In genomic region chrX:70043685-70044084, GRCh38 we compare ENCODE assay signal across 36 cellular contexts. TPM values are rescaled to one million over a fixed set of nuclear protein-coding genes. Genes with fewer than 3 reads are reported as not detected.
"Had no signal": no experiment of that assay in that cellular context is flagged by ENCODE, and none has a peak within 500 bp of the region (broad histone marks: within the 10 kb centered on the region; RNA-seq: fewer than 3 reads in every experiment).

No MANE protein-coding gene starts in this region.

- H3K27me3 Mint-ChIP-seq: activated naive CD4-positive, alpha-beta T cell treated with anti-CD3 and anti-CD28 coated beads, Interleukin-2, amount 50 U/mL, for 24 hours; activated naive CD8-positive, alpha-beta T cell treated with anti-CD3 and anti-CD28 coated beads, Interleukin-2, amount 10 ng/mL, durations not matched to agents 7 days and 5 days had no signal

- H3K4me1 Mint-ChIP-seq: activated CD4-positive, alpha-beta memory T cell treated with anti-CD3 and anti-CD28 coated beads, Interleukin-2, amount 10 ng/mL, durations not matched to agents 7 days and 5 days; activated naive CD4-positive, alpha-beta T cell treated with anti-CD3 and anti-CD28 coated beads, Interleukin-2, amount 50 U/mL, for 24 hours; activated naive CD8-positive, alpha-beta T cell treated with anti-CD3 and anti-CD28 coated beads, Interleukin-2, amount 10 ng/mL, durations not matched to agents 7 days and 5 days; central memory CD8-positive, alpha-beta T cell had no signal

- H3K27ac ChIP-seq: ascending aorta, cardiac muscle cell, SJCRH30, SK-N-MC, WERI-Rb-1 had no signal

- H3K27me3 ChIP-seq: ascending aorta, cardiac muscle cell, SJCRH30 had no signal

- H3K4me3 Mint-ChIP-seq: activated CD4-positive, alpha-beta memory T cell treated with anti-CD3 and anti-CD28 coated beads, Interleukin-2, amount 10 ng/mL, durations not matched to agents 7 days and 5 days; activated naive CD4-positive, alpha-beta T cell treated with anti-CD3 and anti-CD28 coated beads, Interleukin-2, amount 50 U/mL, for 24 hours; activated naive CD8-positive, alpha-beta T cell treated with anti-CD3 and anti-CD28 coated beads, Interleukin-2, amount 10 ng/mL, durations not matched to agents 7 days and 5 days; activated T-cell treated with anti-CD3 and anti-CD28 coated beads, Interleukin-2, amount 50 U/mL, for 24 hours; central memory CD8-positive, alpha-beta T cell had no signal

- H3K4me1 ChIP-seq: ascending aorta, SJCRH30 had no signal

- H3K4me3 ChIP-seq: ascending aorta, cardiac muscle cell, SJCRH30, SK-N-MC had no signal

- H3K36me3 ChIP-seq: ascending aorta, cardiac muscle cell, SJCRH30, WERI-Rb-1 had no signal

- H3K9me3 ChIP-seq: ascending aorta, SJCRH30 had no signal

- H3K9me3 Mint-ChIP-seq: activated CD4-positive, alpha-beta memory T cell treated with anti-CD3 and anti-CD28 coated beads, Interleukin-2, amount 10 ng/mL, durations not matched to agents 7 days and 5 days; activated naive CD4-positive, alpha-beta T cell treated with anti-CD3 and anti-CD28 coated beads, Interleukin-2, amount 50 U/mL, for 24 hours; activated naive CD8-positive, alpha-beta T cell treated with anti-CD3 and anti-CD28 coated beads, Interleukin-2, amount 10 ng/mL, durations not matched to agents 7 days and 5 days; activated T-cell treated with anti-CD3 and anti-CD28 coated beads, Interleukin-2, amount 50 U/mL, for 24 hours; activated T-helper 2 cell treated with anti-CD3 and anti-CD28 coated beads, Interferon-gamma antibody, Interleukin-2, Interleukin-4, amounts not matched to agents 10 μg/mL and 5 μg/mL and 100 μg/mL, durations not matched to agents 14 hours and 24 hours and 36 hours; central memory CD8-positive, alpha-beta T cell had no signal

- H3K36me3 Mint-ChIP-seq: activated naive CD4-positive, alpha-beta T cell treated with anti-CD3 and anti-CD28 coated beads, Interleukin-2, amount 50 U/mL, for 24 hours; activated naive CD8-positive, alpha-beta T cell treated with anti-CD3 and anti-CD28 coated beads, Interleukin-2, amount 10 ng/mL, durations not matched to agents 7 days and 5 days had no signal

- ATAC-seq: Panc1 had no signal

- H3K27ac Mint-ChIP-seq: activated CD4-positive, alpha-beta memory T cell treated with anti-CD3 and anti-CD28 coated beads, Interleukin-2, amount 10 ng/mL, durations not matched to agents 7 days and 5 days; activated naive CD4-positive, alpha-beta T cell treated with anti-CD3 and anti-CD28 coated beads, Interleukin-2, amount 50 U/mL, for 24 hours; activated naive CD8-positive, alpha-beta T cell treated with anti-CD3 and anti-CD28 coated beads, Interleukin-2, amount 10 ng/mL, durations not matched to agents 7 days and 5 days; activated T-cell treated with anti-CD3 and anti-CD28 coated beads, Interleukin-2, amount 50 U/mL, for 24 hours; activated T-helper 2 cell treated with anti-CD3 and anti-CD28 coated beads, Interferon-gamma antibody, Interleukin-2, Interleukin-4, amounts not matched to agents 10 μg/mL and 5 μg/mL and 100 μg/mL, durations not matched to agents 14 hours and 24 hours and 36 hours had no signal

- DNase-seq: activated CD4-positive, alpha-beta memory T cell treated with anti-CD3 and anti-CD28 coated beads, Interleukin-2, amount 10 ng/mL, durations not matched to agents 7 days and 5 days; activated CD4-positive, alpha-beta T cell treated with anti-CD3 and anti-CD28 coated beads for 1 hour; activated CD4-positive, alpha-beta T cell treated with anti-CD3 and anti-CD28 coated beads for 48 hours; activated CD4-positive, CD25-positive, alpha-beta regulatory T cell; activated gamma-delta T cell; activated naive CD4-positive, alpha-beta T cell treated with Interleukin-2 at 50 U/mL for 16 hours; activated naive CD8-positive, alpha-beta T cell treated with anti-CD3 and anti-CD28 coated beads, Interleukin-2, amount 10 ng/mL, durations not matched to agents 7 days and 5 days; activated T-cell treated with anti-CD3 and anti-CD28 coated beads, Interleukin-2, amount 50 U/mL, for 24 hours; amygdala; Karpas-422; NCI-H1048; NCI-H1105 treated with DMSO at 0.1 percent for 48 hours; NCI-H1436; NCI-H1694; NCI-H1930; NCI-H2081 treated with DMSO at 0.1 percent for 48 hours; NCI-H345; NCI-H524 treated with DMSO at 0.1 percent for 48 hours; SHP77; SJCRH30; T1000; WERI-Rb-1 had no signal

RNA-seq across cellular contexts. Expression of gene AWAT2, which starts 6.1 kb away (rescaled TPM):
- total RNA-seq: activated CD4-positive, alpha-beta memory T cell treated with anti-CD3 and anti-CD28 coated beads, Interleukin-2, amount 10 ng/mL, durations not matched to agents 7 days and 5 days; activated CD8-positive, alpha-beta memory T cell treated with anti-CD3 and anti-CD28 coated beads for 36 hours; activated naive CD8-positive, alpha-beta T cell treated with anti-CD3 and anti-CD28 coated beads, Interleukin-2, amount 10 ng/mL, durations not matched to agents 7 days and 5 days; activated T-helper 2 cell treated with anti-CD3 and anti-CD28 coated beads, Interferon-gamma antibody, Interleukin-2, Interleukin-4, amounts not matched to agents 10 μg/mL and 5 μg/mL and 100 μg/mL, durations not matched to agents 14 hours and 24 hours and 36 hours; ascending aorta; cardiac muscle cell; NCI-H460; RPMI7951; SJCRH30; T-helper 1 cell treated with Interleukin-12 subunit alpha and Interleukin-12 subunit beta and Interleukin-4 antibody, amounts not matched to agents 30 ng/mL and 1 ng/mL, for 36 hours; T-helper 2 cell treated with Interferon-gamma antibody and Interleukin-4, amounts not matched to agents 100 ng/mL and 5 ng/mL, for 36 hours had no signal
- polyA plus RNA-seq: adipose tissue, cardiac muscle cell had no signal

RNA-seq across cellular contexts. Expression of gene OTUD6A, which starts 18.6 kb away (rescaled TPM):
- total RNA-seq: activated CD4-positive, alpha-beta memory T cell treated with anti-CD3 and anti-CD28 coated beads, Interleukin-2, amount 10 ng/mL, durations not matched to agents 7 days and 5 days; activated CD8-positive, alpha-beta memory T cell treated with anti-CD3 and anti-CD28 coated beads for 36 hours; activated naive CD8-positive, alpha-beta T cell treated with anti-CD3 and anti-CD28 coated beads, Interleukin-2, amount 10 ng/mL, durations not matched to agents 7 days and 5 days; activated T-helper 2 cell treated with anti-CD3 and anti-CD28 coated beads, Interferon-gamma antibody, Interleukin-2, Interleukin-4, amounts not matched to agents 10 μg/mL and 5 μg/mL and 100 μg/mL, durations not matched to agents 14 hours and 24 hours and 36 hours; ascending aorta; cardiac muscle cell; MCF 10A; NCI-H460; RPMI7951; SJCRH30; T-helper 1 cell treated with Interleukin-12 subunit alpha and Interleukin-12 subunit beta and Interleukin-4 antibody, amounts not matched to agents 30 ng/mL and 1 ng/mL, for 36 hours; T-helper 2 cell treated with Interferon-gamma antibody and Interleukin-4, amounts not matched to agents 100 ng/mL and 5 ng/mL, for 36 hours had no signal
- polyA plus RNA-seq: adipose tissue, cardiac muscle cell had no signal
